ENCODE assay signal across 1 cellular context in genomic region chr6:135817035-135817434, GRCh38. TPM values are rescaled to one million over a fixed set of nuclear protein-coding genes. Genes with fewer than 3 reads are reported as not detected.
"Had no signal": no experiment of that assay in that cellular context is flagged by ENCODE, and none has a peak within 500 bp of the region (broad histone marks: within the 10 kb centered on the region; RNA-seq: fewer than 3 reads in every experiment).

No MANE protein-coding gene starts in this region.

- H3K4me3 ChIP-seq: GM12878 had no signal

- ATAC-seq: GM12878 had no signal

RNA-seq across cellular contexts. Expression of gene PDE7B, which starts 34.5 kb away (rescaled TPM):
- polyA plus RNA-seq: GM12878 had no signal
